Comparison of ENCODE assay signal across 11 cellular contexts in the genomic region with DNA sequence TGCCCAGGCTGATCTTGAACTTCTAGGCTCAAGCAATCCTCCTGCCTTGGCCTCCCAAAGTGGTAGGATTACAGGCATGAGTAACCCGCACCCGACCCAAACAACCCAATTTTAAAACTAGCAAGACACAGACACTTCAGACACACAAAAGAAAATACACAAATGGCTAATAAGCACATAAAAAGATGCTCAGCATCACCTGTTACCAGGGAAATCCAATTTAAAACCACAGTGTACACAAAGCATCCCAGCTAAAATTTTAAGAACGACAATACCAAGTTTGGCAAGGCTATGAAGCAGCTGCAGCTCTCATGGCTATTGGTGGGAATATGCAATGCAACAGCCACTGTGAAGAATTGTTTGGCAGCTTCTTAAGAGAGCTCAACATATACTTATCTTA. TPM values are rescaled to one million over a fixed set of nuclear protein-coding genes. Genes with fewer than 3 reads are reported as not detected.
"Had no signal": no experiment of that assay in that cellular context is flagged by ENCODE, and none has a peak within 500 bp of the region (broad histone marks: within the 10 kb centered on the region; RNA-seq: fewer than 3 reads in every experiment).

No MANE protein-coding gene starts in this region.

- H3K27ac Mint-ChIP-seq: HFFc6, IgD-negative memory B cell had no signal

- H3K36me3 ChIP-seq: HAP-1 had no signal

- H3K27ac ChIP-seq: GM23248, HL-60, KMS-11 had no signal

- ATAC-seq: HCT116 had no signal

- H3K9me3 Mint-ChIP-seq: HFFc6, IgD-negative memory B cell had no signal

- H3K4me2 ChIP-seq: KMS-11 had no signal

- H3K4me1 ChIP-seq: HAP-1 had no signal

- H2AFZ ChIP-seq: GM23248 had no signal

- H3K4me3 ChIP-seq: GM23248, HAP-1 had no signal

- DNase-seq: GM23248, GOT3, H7, HFFc6, KBM-7 had no signal

- H3K9me3 ChIP-seq: HAP-1 had no signal

- H3K9ac ChIP-seq: GM23248, KMS-11 had no signal

RNA-seq across cellular contexts. Expression of a gene that starts 42.0 kb away (rescaled TPM):
- total RNA-seq: HT1080 had no signal
- polyA plus RNA-seq: IgD-negative memory B cell had no signal
